In genomic region chr12:132295561-132295960, GRCh38 we compare ENCODE assay signal across 9 cellular contexts. TPM values are rescaled to one million over a fixed set of nuclear protein-coding genes. Genes with fewer than 3 reads are reported as not detected.
"Had no signal": no experiment of that assay in that cellular context is flagged by ENCODE, and none has a peak within 500 bp of the region (broad histone marks: within the 10 kb centered on the region; RNA-seq: fewer than 3 reads in every experiment).

No MANE protein-coding gene starts in this region.

RNA-seq across cellular contexts. Expression of gene GALNT9, which starts 33.8 kb away (rescaled TPM):
- total RNA-seq: activated B cell treated with CpG ODN at 0.5 μM for 24 hours; activated CD4-positive, alpha-beta T cell treated with anti-CD3 and anti-CD28 coated beads, Interleukin-2, amount 10 ng/mL, durations not matched to agents 24 days and 14 days; activated CD8-positive, alpha-beta memory T cell treated with anti-CD3 and anti-CD28 coated beads for 36 hours; activated CD8-positive, alpha-beta T cell treated with anti-CD3 and anti-CD28 coated beads for 36 hours; activated naive CD8-positive, alpha-beta T cell treated with anti-CD3 and anti-CD28 coated beads for 36 hours; activated T-helper 1 cell treated with anti-CD3 and anti-CD28 coated beads, Interleukin-12 subunit alpha, Interleukin-12 subunit beta, Interleukin-2, Interleukin-4 antibody, amounts not matched to agents 30 ng/mL and 10 ng/mL and 1 ng/mL, durations not matched to agents 14 hours and 24 hours and 36 hours; body of pancreas; cardiac septum had no signal
- polyA plus RNA-seq: aorta had no signal
